ENCODE assay signal across 8 cellular contexts in the genomic region with DNA sequence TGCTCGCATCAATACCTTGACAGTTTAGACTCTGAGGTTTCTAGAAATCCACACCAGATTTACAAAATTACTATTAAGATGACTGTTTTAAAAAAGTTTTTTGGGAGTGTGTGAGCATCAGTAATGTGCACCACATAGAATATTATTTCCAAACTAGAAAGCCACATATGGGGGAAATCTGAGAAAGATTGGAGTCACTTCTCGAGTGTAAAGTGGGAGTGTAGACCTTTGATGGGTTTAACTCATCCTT. TPM values are rescaled to one million over a fixed set of nuclear protein-coding genes. Genes with fewer than 3 reads are reported as not detected.
DNase-seq lines count a peak whose midpoint lies in the region; TF ChIP-seq lines count a peak whose summit lies in the region.
"Had no signal": no experiment of that assay in that cellular context is flagged by ENCODE, and none has a peak within 500 bp of the region (broad histone marks: within the 10 kb centered on the region; RNA-seq: fewer than 3 reads in every experiment).

No MANE protein-coding gene starts in this region.

- H3K9me3 ChIP-seq in duodenal mucosa (ENCODE audit: control insufficient read depth in 1 of 2, low read length in 2 of 2) (no peaks in the 10 kb centered on the region), parathyroid adenoma (ENCODE audit: control insufficient read depth, low read length) (no peaks in the 10 kb centered on the region)

- H3K27ac ChIP-seq in KMS-11 (no peak overlapping the region), duodenal mucosa (ENCODE audit: low read depth, low read length) (no peak overlapping the region), parathyroid adenoma (no peak overlapping the region)
- H3K27ac ChIP-seq: epithelial cell of prostate had no signal

- no peaks in the 10 kb centered on the region for H3K27me3 ChIP-seq in GM06990 (replicated peaks; ENCODE audit: control insufficient read depth, insufficient read depth, low read length)
- H3K27me3 ChIP-seq in KMS-11 (ENCODE audit: insufficient read depth, low read depth): 0 out of 2 replicates have a peak, but pooled peaks cover 6% of the 10 kb centered on the region
- H3K27me3 ChIP-seq in duodenal mucosa (ENCODE audit: control insufficient read depth in 1 of 2, insufficient read depth in 2 of 2, low read length in 2 of 2): peaks cover 0 to 13% of the 10 kb centered on the region in 2 donors
- H3K27me3 ChIP-seq in parathyroid adenoma (ENCODE audit: control insufficient read depth, insufficient read depth, low read length): no peaks in the 10 kb centered on the region

- no peak for TF ChIP-seq CTCF in GM06990 (IDR thresholded peaks at IDR 0.05; ENCODE audit: insufficient read depth, low read length, poor library complexity, severe bottlenecking)
- TF ChIP-seq CTCF in KMS-11 (conservative IDR thresholded peaks at IDR 0.05; ENCODE audit: low read depth, low read length): no peak
- no peak for TF ChIP-seq CTCF in parathyroid adenoma (IDR thresholded peaks at IDR 0.05)

- H3K79me2 ChIP-seq in KMS-11 (ENCODE audit: insufficient read depth, low read depth): no peaks in the 10 kb centered on the region
- H3K79me2 ChIP-seq in parathyroid adenoma: no peaks in the 10 kb centered on the region

- H2AFZ ChIP-seq in KMS-11 (ENCODE audit: low read depth): no peak overlapping the region
- H2AFZ ChIP-seq in parathyroid adenoma: peak overlapping the region; percentile 91

- H3K9ac ChIP-seq in KMS-11 (no peak overlapping the region), duodenal mucosa (ENCODE audit: low read depth in 1 of 2, low read length in 2 of 2) (no peak overlapping the region), parathyroid adenoma (no peak overlapping the region)

- DNase-seq in GM06990 (ENCODE audit: extremely low read depth, insufficient read length): no peak
- no peak for DNase-seq in activated gamma-delta T cell (lab: John Stamatoyannopoulos, UW)
- DNase-seq in NCI-H1105 (lab: John Stamatoyannopoulos, UW): no peak
- DNase-seq in A172 (ENCODE audit: low spot score): no peak

- H4K20me1 ChIP-seq in KMS-11 (ENCODE audit: insufficient read depth): no peaks in the 10 kb centered on the region

- peaks cover 5% of the 10 kb centered on the region for H3K4me1 ChIP-seq in KMS-11 (ENCODE audit: low read depth, poor library complexity, severe bottlenecking)
- peaks cover 9% of the 10 kb centered on the region in 2 donors for H3K4me1 ChIP-seq in duodenal mucosa (ENCODE audit: control insufficient read depth in 1 of 2, insufficient read depth in 2 of 2, low read length in 2 of 2)
- H3K4me1 ChIP-seq in parathyroid adenoma: peaks cover 2% of the 10 kb centered on the region

- H3K36me3 ChIP-seq in GM06990 (ENCODE audit: control insufficient read depth, insufficient read depth, low read length): no peaks in the 10 kb centered on the region
- H3K36me3 ChIP-seq in KMS-11 (ENCODE audit: insufficient read depth): no peaks in the 10 kb centered on the region
- H3K36me3 ChIP-seq in duodenal mucosa (ENCODE audit: control insufficient read depth in 1 of 2, insufficient read depth in 2 of 2, low read length in 2 of 2): no peaks in the 10 kb centered on the region
- H3K36me3 ChIP-seq in parathyroid adenoma (ENCODE audit: control insufficient read depth, insufficient read depth, low read length): no peaks in the 10 kb centered on the region

- H3K4me2 ChIP-seq in KMS-11 (peak overlapping the region; percentile 41), parathyroid adenoma (ENCODE audit: low read length) (peak overlapping the region; percentile 73)

- H3K4me3 ChIP-seq in GM06990 (replicated peaks; ENCODE audit: low read depth, low read length) (peak overlapping the region; percentile 65), KMS-11 (IDR thresholded peaks at IDR 0.05; ENCODE audit: insufficient read depth, low read depth, low read length) (no peak overlapping the region), duodenal mucosa (ENCODE audit: low read depth in 1 of 2, low read length in 2 of 2) (peak overlapping the region; percentile 61 to 77), parathyroid adenoma (ENCODE audit: low read depth, low read length) (peak overlapping the region; percentile 56)

RNA-seq across cellular contexts. Expression of a gene that starts 0.8 kb away (rescaled TPM):
- total RNA-seq in A172 (2014; rRNA removed; shearing (Covaris generic)): 0.62 TPM in 1 of 2 replicates, not detected in the other

RNA-seq across cellular contexts. Expression of a gene that starts 46.3 kb away (rescaled TPM):
- 20.4 and 27.3 TPM in 2 replicates for total RNA-seq in A172 (2014; rRNA removed; shearing (Covaris generic))
